In the genomic region with DNA sequence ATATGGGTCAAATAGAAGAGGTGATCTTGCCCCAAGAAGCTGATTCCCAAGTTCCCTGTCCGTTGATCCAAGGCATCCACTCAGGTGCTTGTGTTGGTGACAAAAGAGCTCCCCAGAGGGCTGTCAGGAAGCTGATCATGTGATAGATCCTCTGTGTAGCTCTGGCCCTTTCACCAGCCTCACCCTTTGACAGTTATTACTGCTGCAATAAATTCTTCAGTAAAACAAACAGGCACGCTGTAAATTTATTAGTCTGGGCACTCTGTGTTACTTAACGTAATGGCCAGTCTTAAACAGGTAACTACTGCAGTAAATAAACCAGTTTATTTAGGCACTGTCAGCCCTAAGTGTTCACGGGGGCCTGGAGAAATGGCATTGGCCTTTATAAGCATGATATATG, we compare ENCODE assay signal across 23 cellular contexts.
A peak's percentile ranks its signal among the peaks of the same experiment; 100 is the strongest.
DNase-seq lines count a peak whose midpoint lies in the region; ATAC-seq, FAIRE-seq and TF ChIP-seq lines count a peak whose summit lies in the region.
"Had no signal": no experiment of that assay in that cellular context is flagged by ENCODE, and none has a peak within 500 bp of the region (broad histone marks: within the 10 kb centered on the region; RNA-seq: fewer than 3 reads in every experiment).

No MANE protein-coding gene starts in this region.

- H3K9me3 ChIP-seq in OCI-LY7 (ENCODE audit: low read length) (peaks cover 14% of the 10 kb centered on the region; the same call in 1 of the 2 replicates), small intestine (ENCODE audit: control insufficient read depth, low read depth) (no peaks in the 10 kb centered on the region)
- H3K9me3 ChIP-seq: upper lobe of right lung had no signal

- intact Hi-C loops in OCI-LY7 (cut with micrococcal nuclease; ENCODE audit: unreplicated experiment), result no loop called here

- H3K4me3 ChIP-seq in OCI-LY7 (ENCODE audit: low read depth, low read length, poor library complexity, severe bottlenecking) (no peak overlapping the region), small intestine (ENCODE audit: low read depth in 1 of 2, low read length in 2 of 2) (no peak overlapping the region), coronary artery (no peak overlapping the region)
- H3K4me3 ChIP-seq: skin epidermis, upper lobe of right lung had no signal

- H3K4me1 ChIP-seq in OCI-LY7 (ENCODE audit: insufficient read depth, low read length, poor library complexity, severe bottlenecking) (peaks cover 16% of the 10 kb centered on the region), small intestine (ENCODE audit: control insufficient read depth in 2 of 2, insufficient read depth in 1 of 2, low read depth in 1 of 2, low read length in 1 of 2) (no peaks in the 10 kb centered on the region)
- H3K4me1 ChIP-seq: upper lobe of right lung had no signal

- no peak for FAIRE-seq in small intestine (lab: Jason Lieb, UNC)
- FAIRE-seq: RCC 7860 had no signal

- no peak overlapping the region for H3K27ac ChIP-seq in OCI-LY7 (ENCODE audit: low read depth, low read length, poor library complexity, severe bottlenecking)
- no peak overlapping the region for H3K27ac ChIP-seq in small intestine (ENCODE audit: low read depth in 1 of 2, low read length in 1 of 2)
- no peak overlapping the region for H3K27ac ChIP-seq in coronary artery
- H3K27ac ChIP-seq: skin epidermis, upper lobe of right lung had no signal

- no peaks in the 10 kb centered on the region for H3K9me2 ChIP-seq in OCI-LY7 (ENCODE audit: insufficient read depth, low read length)

- H3K79me2 ChIP-seq in OCI-LY7 (ENCODE audit: insufficient read depth, low read depth, low read length), result no peaks in the 10 kb centered on the region

- H3K4me2 ChIP-seq in OCI-LY7 (ENCODE audit: low read length), result no peak overlapping the region

- ATAC-seq in HG02973 (IDR thresholded peaks at IDR 0.05; ENCODE audit: unreplicated experiment), result no peak
- ATAC-seq: activated CD8-positive, alpha-beta T cell treated with anti-CD3 and anti-CD28 coated beads for 36 hours; left lobe of liver; upper lobe of right lung had no signal

- POLR2A ChIA-PET in OCI-LY7 (lab: Charles Lee), result no interaction called here

- H3K27me3 ChIP-seq in small intestine (ENCODE audit: control insufficient read depth in 2 of 2, insufficient read depth in 2 of 2, low read length in 2 of 2), result no peaks in the 10 kb centered on the region
- H3K27me3 ChIP-seq: upper lobe of right lung had no signal

- H2AFZ ChIP-seq in OCI-LY7 (ENCODE audit: low read length), result peak overlapping the region; percentile 3; the same call in 1 of the 2 replicates

- CTCF ChIA-PET in OCI-LY7 (lab: Charles Lee; ENCODE audit: unreplicated experiment), result no interaction called here

- no TSS peak for BruUV-seq in OCI-LY7 (replicated peaks; lab: Mats Ljungman, UMichigan)

- TF ChIP-seq CTCF in OCI-LY7 (conservative IDR thresholded peaks at IDR 0.05; ENCODE audit: low read length) (no peak), coronary artery (IDR thresholded peaks at IDR 0.05) (no peak)

- H3K36me3 ChIP-seq in OCI-LY7 (ENCODE audit: insufficient read depth, low read length) (no peaks in the 10 kb centered on the region), small intestine (ENCODE audit: control insufficient read depth in 2 of 2, insufficient read depth in 2 of 2, low read length in 2 of 2) (no peaks in the 10 kb centered on the region)
- H3K36me3 ChIP-seq: upper lobe of right lung had no signal

- H4K20me1 ChIP-seq in OCI-LY7 (ENCODE audit: insufficient read depth, low read length), result no peaks in the 10 kb centered on the region

- DNase-seq in LoVo (ENCODE audit: low spot score) (peak; percentile 19), NCI-H187 (lab: John Stamatoyannopoulos, UW) (peak; percentile 83 to 85), OCI-LY7 (ENCODE audit: low spot score) (peak; percentile 8), small intestine (peak; percentile 87), DMS53 treated with DMSO at 0.1 percent for 48 hours (lab: John Stamatoyannopoulos, UW; ENCODE audit: unreplicated experiment) (no peak), coronary artery (ENCODE audit: low spot score) (no peak), hippocampal formation (lab: John Stamatoyannopoulos, UW) (no peak)
- DNase-seq: activated CD4-positive, CD25-positive, alpha-beta regulatory T cell treated with anti-CD3 and anti-CD28 coated beads, Interleukin-2, amount 50 U/mL, for 72 hours; activated CD8-positive, alpha-beta T cell treated with anti-CD3 and anti-CD28 coated beads for 36 hours; activated gamma-delta T cell; activated T-cell treated with anti-CD3 and anti-CD28 coated beads for 4 hours; GF-D8; Karpas-422; mesendoderm; NCI-H146; NCI-H446; nucleus accumbens; stimulated activated CD4-positive, alpha-beta T cell treated with anti-CD3 and anti-CD28 coated beads, Interleukin-1b, Interleukin-23, amount 100 ng/mL, for 48 hours; upper lobe of right lung had no signal

- WGBS in small intestine, 3 donors, result 10 to 31% (median 21%) methylated on average over 4 of the region's 4 CpGs

Comparison
In these comparisons a context has a peak if more than half of its experiments do, and no peak if none do; other contexts are left out.
1. DNase-seq: peak in LoVo (single experiment), NCI-H187 (2 of 2), OCI-LY7 (single experiment) and small intestine (single experiment); none in DMS53 treated with DMSO at 0.1 percent for 48 hours (single experiment), coronary artery (single experiment) and hippocampal formation (0 of 2).